ENCODE assay signal across 11 cellular contexts in genomic region chr16:89365044-89365467, GRCh38.
DNase-seq lines count a peak whose midpoint lies in the region; ATAC-seq and TF ChIP-seq lines count a peak whose summit lies in the region.
"Had no signal": no experiment of that assay in that cellular context is flagged by ENCODE, and none has a peak within 500 bp of the region (broad histone marks: within the 10 kb centered on the region; RNA-seq: fewer than 3 reads in every experiment).

No MANE protein-coding gene starts in this region.

- H3K9me3 ChIP-seq in naive thymus-derived CD4-positive, alpha-beta T cell (ENCODE audit: control insufficient read depth in 2 of 3, low read length in 3 of 3) = no peaks in the 10 kb centered on the region
- H3K9me3 ChIP-seq in gastrocnemius medialis = no peaks in the 10 kb centered on the region

- H3K79me2 ChIP-seq in GM23338 (replicated peaks; ENCODE audit: insufficient read depth) = peaks cover 98% of the 10 kb centered on the region

- peak overlapping the region; percentile 95 for H3K27ac ChIP-seq in GM23338 (ENCODE audit: low read depth)
- H3K27ac ChIP-seq in naive thymus-derived CD4-positive, alpha-beta T cell (ENCODE audit: low read depth, low read length) = no peak overlapping the region
- H3K27ac ChIP-seq in gastrocnemius medialis = no peak overlapping the region

- TF ChIP-seq CTCF in GM23338 (conservative IDR thresholded peaks at IDR 0.05; ENCODE audit: low read depth in 2 of 2) = no peak
- no peak for TF ChIP-seq CTCF in gastrocnemius medialis (IDR thresholded peaks at IDR 0.05 in 4 of 5, conservative IDR thresholded peaks at IDR 0.05 in 1 of 5)

- peaks cover 9% of the 10 kb centered on the region for H3K36me3 Mint-ChIP-seq in GM23338 (ENCODE audit: low read depth)
- peaks cover 35% of the 10 kb centered on the region for H3K36me3 Mint-ChIP-seq in activated naive CD8-positive, alpha-beta T cell treated with anti-CD3 and anti-CD28 coated beads for 36 hours
- H3K36me3 Mint-ChIP-seq in naive thymus-derived CD4-positive, alpha-beta T cell = peaks cover 0 to 7% (median 0%) of the 10 kb centered on the region in 5 donors

- H3K36me3 ChIP-seq in GM23338 (ENCODE audit: insufficient read depth) = peaks cover 5% of the 10 kb centered on the region; the same call in 1 of the 2 replicates
- peaks cover 0 to 9% (median 0%) of the 10 kb centered on the region in 3 experiments for H3K36me3 ChIP-seq in naive thymus-derived CD4-positive, alpha-beta T cell (ENCODE audit: control insufficient read depth in 2 of 3, insufficient read depth in 3 of 3, low read length in 3 of 3)
- no peaks in the 10 kb centered on the region for H3K36me3 ChIP-seq in gastrocnemius medialis

- ATAC-seq in GM23338 (no peak), GM21737 (IDR thresholded peaks at IDR 0.05; ENCODE audit: unreplicated experiment) (no peak), HG02588 (IDR thresholded peaks at IDR 0.05; ENCODE audit: unreplicated experiment) (no peak), gastrocnemius medialis (no peak)
- ATAC-seq in naive thymus-derived CD4-positive, alpha-beta T cell = no peak

- H3K4me1 ChIP-seq in GM23338 (ENCODE audit: insufficient read depth) (peaks cover 72% of the 10 kb centered on the region), gastrocnemius medialis (peaks cover 85% of the 10 kb centered on the region in 2 donors)
- peaks cover 47 to 72% of the 10 kb centered on the region in 2 donors for H3K4me1 ChIP-seq in naive thymus-derived CD4-positive, alpha-beta T cell (ENCODE audit: control insufficient read depth in 2 of 2, insufficient read depth in 2 of 2, low read length in 2 of 2)

- H3K27me3 ChIP-seq in GM23338 (ENCODE audit: insufficient read depth) (no peaks in the 10 kb centered on the region), gastrocnemius medialis (no peaks in the 10 kb centered on the region)
- no peaks in the 10 kb centered on the region for H3K27me3 ChIP-seq in naive thymus-derived CD4-positive, alpha-beta T cell (ENCODE audit: control insufficient read depth in 2 of 2, insufficient read depth in 2 of 2, low read length in 2 of 2)

- CTCF ChIA-PET in naive thymus-derived CD4-positive, alpha-beta T cell (lab: Charles Lee) = no interaction called here

- no peak for TF ChIP-seq POLR2A in gastrocnemius medialis (IDR thresholded peaks at IDR 0.05)

- H4K20me1 ChIP-seq in GM23338 (replicated peaks; ENCODE audit: insufficient read depth) = peaks cover 55% of the 10 kb centered on the region

- H3K4me3 Mint-ChIP-seq in GM23338 = no peak overlapping the region
- H3K4me3 Mint-ChIP-seq in activated naive CD8-positive, alpha-beta T cell treated with anti-CD3 and anti-CD28 coated beads for 36 hours = no peak overlapping the region
- H3K4me3 Mint-ChIP-seq in naive thymus-derived CD4-positive, alpha-beta T cell = peak overlapping the region in 5 of 10 donors; percentile 30 to 72 (median 64)

- H3K9me3 Mint-ChIP-seq in GM23338 = no peaks in the 10 kb centered on the region; the same call in 2 of the 3 replicates
- no peaks in the 10 kb centered on the region for H3K9me3 Mint-ChIP-seq in activated naive CD8-positive, alpha-beta T cell treated with anti-CD3 and anti-CD28 coated beads for 36 hours
- no peaks in the 10 kb centered on the region for H3K9me3 Mint-ChIP-seq in naive thymus-derived CD4-positive, alpha-beta T cell

- H3K9me2 ChIP-seq in GM23338 (ENCODE audit: insufficient read depth) = no peaks in the 10 kb centered on the region

- H3K4me3 ChIP-seq in GM23338 = no peak overlapping the region
- H3K4me3 ChIP-seq in naive thymus-derived CD4-positive, alpha-beta T cell (ENCODE audit: low read length) = no peak overlapping the region
- no peak overlapping the region for H3K4me3 ChIP-seq in gastrocnemius medialis

- peaks cover 8% of the 10 kb centered on the region for H3F3A ChIP-seq in GM23338 (replicated peaks; ENCODE audit: low read depth)

- H2AFZ ChIP-seq in GM23338 = no peak overlapping the region

- DNase-seq in CD1c-positive myeloid dendritic cell (ENCODE audit: extremely low spot score) = peak; percentile 62
- DNase-seq in GM23338 (ENCODE audit: low spot score) = no peak
- no peak for DNase-seq in activated naive CD8-positive, alpha-beta T cell treated with anti-CD3 and anti-CD28 coated beads for 36 hours
- no peak for DNase-seq in naive thymus-derived CD4-positive, alpha-beta T cell
- no peak for DNase-seq in G401 (ENCODE audit: low spot score)
- DNase-seq in gastrocnemius medialis = no peak
- DNase-seq: activated CD4-positive, alpha-beta T cell treated with anti-CD3 and anti-CD28 coated beads for 1 hour; effector CD8-positive, alpha-beta T cell; NCI-H510A had no signal

- in situ Hi-C loops in G401 (cut with HindIII; ENCODE audit: low sequenced_read_pairs) (no loop called here), gastrocnemius medialis (cut with MboI; ENCODE audit: low sequenced_read_pairs in 4 of 4) (no loop called here)

- H3K4me2 ChIP-seq in GM23338 = no peak overlapping the region

- POLR2A ChIA-PET in naive thymus-derived CD4-positive, alpha-beta T cell (lab: Charles Lee) = interaction anchor here (0.9 to 1.9 kb wide), 3 partner anchors 11 to 30 kb away, joined by 3 to 8 read pairs (median 4); no protein-coding TSS in a partner anchor

- peaks cover 30% of the 10 kb centered on the region for H3K27me3 Mint-ChIP-seq in GM23338 (ENCODE audit: insufficient read depth, low read depth, poor library complexity)
- H3K27me3 Mint-ChIP-seq in activated naive CD8-positive, alpha-beta T cell treated with anti-CD3 and anti-CD28 coated beads for 36 hours = no peaks in the 10 kb centered on the region
- H3K27me3 Mint-ChIP-seq in naive thymus-derived CD4-positive, alpha-beta T cell = no peaks in the 10 kb centered on the region

- intact Hi-C loops in naive thymus-derived CD4-positive, alpha-beta T cell (cut with micrococcal nuclease) = no loop called here
- intact Hi-C loops in gastrocnemius medialis (cut with DNase I; ENCODE audit: low total_unique reads) = no loop called here

- H3K27ac Mint-ChIP-seq in GM23338 = no peak overlapping the region; the same call in 1 of the 2 replicates
- H3K27ac Mint-ChIP-seq in activated naive CD8-positive, alpha-beta T cell treated with anti-CD3 and anti-CD28 coated beads for 36 hours = peak overlapping the region; percentile 73
- H3K27ac Mint-ChIP-seq in naive thymus-derived CD4-positive, alpha-beta T cell = peak overlapping the region; percentile 11 to 90 (median 74)

- H3K4me1 Mint-ChIP-seq in GM23338 = peaks cover 80% of the 10 kb centered on the region
- peaks cover 84% of the 10 kb centered on the region for H3K4me1 Mint-ChIP-seq in activated naive CD8-positive, alpha-beta T cell treated with anti-CD3 and anti-CD28 coated beads for 36 hours
- peaks cover 64 to 99% (median 87%) of the 10 kb centered on the region in 7 donors for H3K4me1 Mint-ChIP-seq in naive thymus-derived CD4-positive, alpha-beta T cell

TF ChIP-seq in GM23338, 12 proteins besides CTCF, POLR2A, EP300 and RAD21 (continues in another document):
- TF ChIP-seq STAT1 (IDR thresholded peaks at IDR 0.05; ENCODE audit: unreplicated experiment) (no peak), ETS1 (IDR thresholded peaks at IDR 0.05) (no peak), ZNF114 (CRISPR knock-in tag; IDR thresholded peaks at IDR 0.05) (no peak), EZH2 (IDR thresholded peaks at IDR 0.05; ENCODE audit: low read depth, unreplicated experiment) (no peak)
